Comparison of ENCODE assay signal across 26 cellular contexts in the genomic region with DNA sequence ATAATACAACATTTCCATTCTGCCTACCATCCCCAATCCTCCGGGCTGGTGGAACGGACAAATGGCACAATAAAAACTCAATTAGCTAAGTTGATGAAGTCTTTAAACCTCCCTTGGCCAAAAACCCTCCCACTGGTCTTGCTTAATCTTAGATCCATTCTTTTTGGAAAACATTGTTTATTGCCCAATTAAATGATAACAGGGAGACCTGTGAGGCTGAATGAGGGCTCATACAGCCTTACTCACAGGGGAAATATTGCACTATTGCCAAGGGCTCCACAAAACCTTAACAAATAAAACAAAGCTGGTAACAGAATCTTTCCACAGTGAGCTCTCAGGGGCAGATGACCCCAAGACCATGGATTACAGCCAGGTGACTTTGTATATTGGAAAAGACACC.
"Had no signal": no experiment of that assay in that cellular context is flagged by ENCODE, and none has a peak within 500 bp of the region (broad histone marks: within the 10 kb centered on the region; RNA-seq: fewer than 3 reads in every experiment).

No MANE protein-coding gene starts in this region.

- H3K27ac ChIP-seq: neural progenitor cell, ovary, parathyroid adenoma, psoas muscle, right lobe of liver, sigmoid colon, stomach, thoracic aorta, thyroid gland, tibial nerve, upper lobe of left lung, vagina had no signal

- H3K4me3 Mint-ChIP-seq: nephron; neural progenitor cell; stimulated activated effector memory CD8-positive, alpha-beta T cell treated with anti-CD3 and anti-CD28 coated beads, Interleukin-12 subunit alpha, Interleukin-12 subunit beta, amount 100 ng/mL, for 72 hours; stimulated activated naive B cell treated with anti-CD40 and anti-IgM and Interleukin-4, amounts not matched to agents 10 μg/mL and 1 μg/mL and 100 μg/mL, for 72 hours; stimulated activated naive CD8-positive, alpha-beta T cell treated with anti-CD3 and anti-CD28 coated beads, Interleukin-15, Interleukin-2, amounts not matched to agents 100 ng/mL and 50 ng/mL, for 24 hours had no signal

- H3K9me3 Mint-ChIP-seq: stimulated activated effector memory CD8-positive, alpha-beta T cell treated with anti-CD3 and anti-CD28 coated beads, Interleukin-12 subunit alpha, Interleukin-12 subunit beta, amount 100 ng/mL, for 72 hours had no signal

- H3K27me3 ChIP-seq: ovary, right lobe of liver, thyroid gland, tibial nerve, upper lobe of left lung, vagina had no signal

- H3K4me3 ChIP-seq: neural progenitor cell, ovary, psoas muscle, right lobe of liver, sigmoid colon, stomach, thoracic aorta, thyroid gland, tibial nerve, upper lobe of left lung, vagina had no signal

- H3K27ac Mint-ChIP-seq: nephron; neural progenitor cell; progenitor cell of endocrine pancreas; stimulated activated effector memory CD8-positive, alpha-beta T cell treated with anti-CD3 and anti-CD28 coated beads, Interleukin-12 subunit alpha, Interleukin-12 subunit beta, amount 100 ng/mL, for 72 hours; stimulated activated naive B cell treated with anti-CD40 and anti-IgM and Interleukin-4, amounts not matched to agents 10 μg/mL and 1 μg/mL and 100 μg/mL, for 72 hours; stimulated activated naive CD8-positive, alpha-beta T cell treated with anti-CD3 and anti-CD28 coated beads, Interleukin-15, Interleukin-2, amounts not matched to agents 100 ng/mL and 50 ng/mL, for 24 hours had no signal

- H3K4me1 Mint-ChIP-seq: nephron; neural progenitor cell; stimulated activated effector memory CD8-positive, alpha-beta T cell treated with anti-CD3 and anti-CD28 coated beads, Interleukin-12 subunit alpha, Interleukin-12 subunit beta, amount 100 ng/mL, for 72 hours; stimulated activated naive B cell treated with anti-CD40 and anti-IgM and Interleukin-4, amounts not matched to agents 10 μg/mL and 1 μg/mL and 100 μg/mL, for 72 hours had no signal

- DNase-seq: occipital lobe; ovary; posterior cingulate gyrus; psoas muscle; right cardiac atrium; right lobe of liver; sigmoid colon; small intestine; stimulated activated CD4-positive, alpha-beta T cell treated with anti-CD3 and anti-CD28 coated beads, Interleukin-15, amount 100 ng/mL, for 24 hours; stimulated activated CD4-positive, alpha-beta T cell treated with anti-CD3 and anti-CD28 coated beads, Interleukin-2, amount 100 ng/mL, for 24 hours; stimulated activated CD4-positive, alpha-beta T cell treated with anti-CD3 and anti-CD28 coated beads, Interleukin-2, amount 100 ng/mL, for 48 hours; stimulated activated CD4-positive, alpha-beta T cell treated with anti-CD3 and anti-CD28 coated beads, Interleukin-4, amount 100 ng/mL, for 24 hours; stimulated activated naive B cell treated with anti-CD40 and anti-IgM and Interleukin-4, amounts not matched to agents 10 μg/mL and 1 μg/mL and 100 μg/mL, for 72 hours; stimulated activated naive CD4-positive, alpha-beta T cell treated with Interleukin-2 at 50 U/mL for 16 hours; stomach; thyroid gland; upper lobe of left lung had no signal

- H3K36me3 Mint-ChIP-seq: neural progenitor cell; stimulated activated effector memory CD8-positive, alpha-beta T cell treated with anti-CD3 and anti-CD28 coated beads, Interleukin-12 subunit alpha, Interleukin-12 subunit beta, amount 100 ng/mL, for 72 hours had no signal
